ENCODE assay signal across 23 cellular contexts in genomic region chr11:96447711-96448110, GRCh38.
"Had no signal": no experiment of that assay in that cellular context is flagged by ENCODE, and none has a peak within 500 bp of the region (broad histone marks: within the 10 kb centered on the region; RNA-seq: fewer than 3 reads in every experiment).

No MANE protein-coding gene starts in this region.

- H3K4me3 Mint-ChIP-seq: immature natural killer cell; naive thymus-derived CD8-positive, alpha-beta T cell; nephron; stimulated activated effector memory CD8-positive, alpha-beta T cell treated with anti-CD3 and anti-CD28 coated beads, Interleukin-12 subunit alpha, Interleukin-12 subunit beta, amount 100 ng/mL, for 72 hours; stimulated activated naive CD8-positive, alpha-beta T cell treated with anti-CD3 and anti-CD28 coated beads, Interleukin-15, Interleukin-2, amounts not matched to agents 100 ng/mL and 50 ng/mL, for 24 hours; type B pancreatic cell had no signal

- H3K36me3 Mint-ChIP-seq: immature natural killer cell; naive thymus-derived CD8-positive, alpha-beta T cell; stimulated activated effector memory CD8-positive, alpha-beta T cell treated with anti-CD3 and anti-CD28 coated beads, Interleukin-12 subunit alpha, Interleukin-12 subunit beta, amount 100 ng/mL, for 72 hours; type B pancreatic cell had no signal

- ATAC-seq: left colon; left lung; lower lobe of right lung; naive thymus-derived CD8-positive, alpha-beta T cell; stimulated activated effector memory CD8-positive, alpha-beta T cell treated with anti-CD3 and anti-CD28 coated beads, Interleukin-12 subunit alpha, Interleukin-12 subunit beta, amount 100 ng/mL, for 72 hours had no signal

- DNase-seq: hypothalamus; immature natural killer cell; kidney; left colon; left lung; lower lobe of right lung; mammary epithelial cell; mesenchymal stem cell; naive thymus-derived CD8-positive, alpha-beta T cell; ovary; spleen; stimulated activated CD4-positive, alpha-beta T cell treated with anti-CD3 and anti-CD28 coated beads, Interleukin-4, amount 100 ng/mL, for 24 hours; stimulated activated naive CD4-positive, alpha-beta T cell; tibial artery; uterus had no signal

- H3K4me1 Mint-ChIP-seq: immature natural killer cell; naive thymus-derived CD8-positive, alpha-beta T cell; stimulated activated effector memory CD8-positive, alpha-beta T cell treated with anti-CD3 and anti-CD28 coated beads, Interleukin-12 subunit alpha, Interleukin-12 subunit beta, amount 100 ng/mL, for 72 hours had no signal

- H3K36me3 ChIP-seq: left lung, lower lobe of right lung, ovary, spleen, suprapubic skin, thoracic aorta, tibial artery, uterus had no signal

- H3K4me1 ChIP-seq: left lung, lower lobe of right lung, spleen, suprapubic skin, tibial artery, uterus had no signal

- H3K27ac ChIP-seq: left lung, lower lobe of right lung, ovary, skin epidermis, spleen, suprapubic skin, thoracic aorta, tibial artery, uterus had no signal

- H3K27me3 ChIP-seq: ovary, uterus had no signal

- H3K9me3 ChIP-seq: left lung, lower lobe of right lung, ovary, spleen, suprapubic skin, thoracic aorta, tibial artery, uterus had no signal

- H3K4me3 ChIP-seq: left lung, lower lobe of right lung, ovary, skin epidermis, spleen, suprapubic skin, thoracic aorta, tibial artery, uterus had no signal

- H3K27ac Mint-ChIP-seq: immature natural killer cell; naive thymus-derived CD8-positive, alpha-beta T cell; progenitor cell of endocrine pancreas; stimulated activated effector memory CD8-positive, alpha-beta T cell treated with anti-CD3 and anti-CD28 coated beads, Interleukin-12 subunit alpha, Interleukin-12 subunit beta, amount 100 ng/mL, for 72 hours; stimulated activated naive CD8-positive, alpha-beta T cell treated with anti-CD3 and anti-CD28 coated beads, Interleukin-15, Interleukin-2, amounts not matched to agents 100 ng/mL and 50 ng/mL, for 24 hours; type B pancreatic cell had no signal

- H3K9me3 Mint-ChIP-seq: immature natural killer cell; naive thymus-derived CD8-positive, alpha-beta T cell; nephron; stimulated activated effector memory CD8-positive, alpha-beta T cell treated with anti-CD3 and anti-CD28 coated beads, Interleukin-12 subunit alpha, Interleukin-12 subunit beta, amount 100 ng/mL, for 72 hours; stimulated activated naive CD8-positive, alpha-beta T cell treated with anti-CD3 and anti-CD28 coated beads, Interleukin-15, Interleukin-2, amounts not matched to agents 100 ng/mL and 50 ng/mL, for 24 hours; type B pancreatic cell had no signal
